ENCODE assay signal across 1 cellular context in the genomic region with DNA sequence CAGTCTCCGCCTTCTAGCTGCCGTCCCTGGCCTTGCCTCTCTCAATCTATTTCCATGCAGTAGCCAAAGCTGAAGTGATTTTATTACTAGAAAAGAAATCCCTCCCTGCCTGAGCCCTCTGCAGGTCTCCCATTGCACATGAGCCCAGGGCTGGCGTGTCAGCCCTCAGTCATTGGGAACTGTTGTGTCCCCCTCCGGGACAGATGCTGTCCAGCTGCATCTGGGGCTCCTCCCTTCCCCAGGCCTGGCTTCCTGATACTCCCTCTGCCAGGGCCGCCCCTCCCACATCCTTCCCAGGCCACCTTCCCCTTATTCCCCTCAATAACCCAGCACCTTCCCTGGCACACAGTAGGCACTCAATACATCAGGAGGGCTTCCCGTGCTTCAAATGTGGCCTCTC.
TF ChIP-seq lines count a peak whose summit lies in the region.

No MANE protein-coding gene starts in this region.

TF ChIP-seq in GM23338, 12 proteins besides CTCF, POLR2A, EP300 and RAD21:
- TF ChIP-seq, protein P1, sequence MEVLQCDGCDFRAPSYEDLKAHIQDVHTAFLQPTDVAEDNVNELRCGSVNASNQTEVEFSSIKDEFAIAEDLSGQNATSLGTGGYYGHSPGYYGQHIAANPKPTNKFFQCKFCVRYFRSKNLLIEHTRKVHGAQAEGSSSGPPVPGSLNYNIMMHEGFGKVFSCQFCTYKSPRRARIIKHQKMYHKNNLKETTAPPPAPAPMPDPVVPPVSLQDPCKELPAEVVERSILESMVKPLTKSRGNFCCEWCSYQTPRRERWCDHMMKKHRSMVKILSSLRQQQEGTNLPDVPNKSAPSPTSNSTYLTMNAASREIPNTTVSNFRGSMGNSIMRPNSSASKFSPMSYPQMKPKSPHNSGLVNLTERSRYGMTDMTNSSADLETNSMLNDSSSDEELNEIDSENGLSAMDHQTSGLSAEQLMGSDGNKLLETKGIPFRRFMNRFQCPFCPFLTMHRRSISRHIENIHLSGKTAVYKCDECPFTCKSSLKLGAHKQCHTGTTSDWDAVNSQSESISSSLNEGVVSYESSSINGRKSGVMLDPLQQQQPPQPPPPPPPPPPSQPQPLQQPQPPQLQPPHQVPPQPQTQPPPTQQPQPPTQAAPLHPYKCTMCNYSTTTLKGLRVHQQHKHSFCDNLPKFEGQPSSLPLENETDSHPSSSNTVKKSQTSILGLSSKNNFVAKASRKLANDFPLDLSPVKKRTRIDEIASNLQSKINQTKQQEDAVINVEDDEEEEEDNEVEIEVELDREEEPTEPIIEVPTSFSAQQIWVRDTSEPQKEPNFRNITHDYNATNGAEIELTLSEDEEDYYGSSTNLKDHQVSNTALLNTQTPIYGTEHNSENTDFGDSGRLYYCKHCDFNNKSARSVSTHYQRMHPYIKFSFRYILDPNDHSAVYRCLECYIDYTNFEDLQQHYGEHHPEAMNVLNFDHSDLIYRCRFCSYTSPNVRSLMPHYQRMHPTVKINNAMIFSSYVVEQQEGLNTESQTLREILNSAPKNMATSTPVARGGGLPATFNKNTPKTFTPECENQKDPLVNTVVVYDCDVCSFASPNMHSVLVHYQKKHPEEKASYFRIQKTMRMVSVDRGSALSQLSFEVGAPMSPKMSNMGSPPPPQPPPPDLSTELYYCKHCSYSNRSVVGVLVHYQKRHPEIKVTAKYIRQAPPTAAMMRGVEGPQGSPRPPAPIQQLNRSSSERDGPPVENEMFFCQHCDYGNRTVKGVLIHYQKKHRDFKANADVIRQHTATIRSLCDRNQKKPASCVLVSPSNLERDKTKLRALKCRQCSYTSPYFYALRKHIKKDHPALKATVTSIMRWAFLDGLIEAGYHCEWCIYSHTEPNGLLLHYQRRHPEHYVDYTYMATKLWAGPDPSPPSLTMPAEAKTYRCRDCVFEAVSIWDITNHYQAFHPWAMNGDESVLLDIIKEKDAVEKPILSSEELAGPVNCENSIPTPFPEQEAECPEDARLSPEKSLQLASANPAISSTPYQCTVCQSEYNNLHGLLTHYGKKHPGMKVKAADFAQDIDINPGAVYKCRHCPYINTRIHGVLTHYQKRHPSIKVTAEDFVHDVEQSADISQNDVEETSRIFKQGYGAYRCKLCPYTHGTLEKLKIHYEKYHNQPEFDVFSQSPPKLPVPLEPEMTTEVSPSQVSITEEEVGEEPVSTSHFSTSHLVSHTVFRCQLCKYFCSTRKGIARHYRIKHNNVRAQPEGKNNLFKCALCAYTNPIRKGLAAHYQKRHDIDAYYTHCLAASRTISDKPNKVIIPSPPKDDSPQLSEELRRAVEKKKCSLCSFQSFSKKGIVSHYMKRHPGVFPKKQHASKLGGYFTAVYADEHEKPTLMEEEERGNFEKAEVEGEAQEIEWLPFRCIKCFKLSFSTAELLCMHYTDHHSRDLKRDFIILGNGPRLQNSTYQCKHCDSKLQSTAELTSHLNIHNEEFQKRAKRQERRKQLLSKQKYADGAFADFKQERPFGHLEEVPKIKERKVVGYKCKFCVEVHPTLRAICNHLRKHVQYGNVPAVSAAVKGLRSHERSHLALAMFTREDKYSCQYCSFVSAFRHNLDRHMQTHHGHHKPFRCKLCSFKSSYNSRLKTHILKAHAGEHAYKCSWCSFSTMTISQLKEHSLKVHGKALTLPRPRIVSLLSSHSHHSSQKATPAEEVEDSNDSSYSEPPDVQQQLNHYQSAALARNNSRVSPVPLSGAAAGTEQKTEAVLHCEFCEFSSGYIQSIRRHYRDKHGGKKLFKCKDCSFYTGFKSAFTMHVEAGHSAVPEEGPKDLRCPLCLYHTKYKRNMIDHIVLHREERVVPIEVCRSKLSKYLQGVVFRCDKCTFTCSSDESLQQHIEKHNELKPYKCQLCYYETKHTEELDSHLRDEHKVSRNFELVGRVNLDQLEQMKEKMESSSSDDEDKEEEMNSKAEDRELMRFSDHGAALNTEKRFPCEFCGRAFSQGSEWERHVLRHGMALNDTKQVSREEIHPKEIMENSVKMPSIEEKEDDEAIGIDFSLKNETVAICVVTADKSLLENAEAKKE (CRISPR knock-in tag; IDR thresholded peaks at IDR 0.05), result no peak
- TF ChIP-seq POLR2AphosphoS5 (IDR thresholded peaks at IDR 0.05; ENCODE audit: low read depth) (no peak), EZH2phosphoT487 (IDR thresholded peaks at IDR 0.05; ENCODE audit: unreplicated experiment) (no peak), STAT1 (IDR thresholded peaks at IDR 0.05; ENCODE audit: unreplicated experiment) (no peak), ZNF114 (CRISPR knock-in tag; IDR thresholded peaks at IDR 0.05) (no peak), EZH2 (IDR thresholded peaks at IDR 0.05; ENCODE audit: low read depth, unreplicated experiment) (no peak)
- TF ChIP-seq, protein P2, sequence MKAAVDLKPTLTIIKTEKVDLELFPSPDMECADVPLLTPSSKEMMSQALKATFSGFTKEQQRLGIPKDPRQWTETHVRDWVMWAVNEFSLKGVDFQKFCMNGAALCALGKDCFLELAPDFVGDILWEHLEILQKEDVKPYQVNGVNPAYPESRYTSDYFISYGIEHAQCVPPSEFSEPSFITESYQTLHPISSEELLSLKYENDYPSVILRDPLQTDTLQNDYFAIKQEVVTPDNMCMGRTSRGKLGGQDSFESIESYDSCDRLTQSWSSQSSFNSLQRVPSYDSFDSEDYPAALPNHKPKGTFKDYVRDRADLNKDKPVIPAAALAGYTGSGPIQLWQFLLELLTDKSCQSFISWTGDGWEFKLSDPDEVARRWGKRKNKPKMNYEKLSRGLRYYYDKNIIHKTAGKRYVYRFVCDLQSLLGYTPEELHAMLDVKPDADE (IDR thresholded peaks at IDR 0.05), result no peak
- TF ChIP-seq, protein P3, sequence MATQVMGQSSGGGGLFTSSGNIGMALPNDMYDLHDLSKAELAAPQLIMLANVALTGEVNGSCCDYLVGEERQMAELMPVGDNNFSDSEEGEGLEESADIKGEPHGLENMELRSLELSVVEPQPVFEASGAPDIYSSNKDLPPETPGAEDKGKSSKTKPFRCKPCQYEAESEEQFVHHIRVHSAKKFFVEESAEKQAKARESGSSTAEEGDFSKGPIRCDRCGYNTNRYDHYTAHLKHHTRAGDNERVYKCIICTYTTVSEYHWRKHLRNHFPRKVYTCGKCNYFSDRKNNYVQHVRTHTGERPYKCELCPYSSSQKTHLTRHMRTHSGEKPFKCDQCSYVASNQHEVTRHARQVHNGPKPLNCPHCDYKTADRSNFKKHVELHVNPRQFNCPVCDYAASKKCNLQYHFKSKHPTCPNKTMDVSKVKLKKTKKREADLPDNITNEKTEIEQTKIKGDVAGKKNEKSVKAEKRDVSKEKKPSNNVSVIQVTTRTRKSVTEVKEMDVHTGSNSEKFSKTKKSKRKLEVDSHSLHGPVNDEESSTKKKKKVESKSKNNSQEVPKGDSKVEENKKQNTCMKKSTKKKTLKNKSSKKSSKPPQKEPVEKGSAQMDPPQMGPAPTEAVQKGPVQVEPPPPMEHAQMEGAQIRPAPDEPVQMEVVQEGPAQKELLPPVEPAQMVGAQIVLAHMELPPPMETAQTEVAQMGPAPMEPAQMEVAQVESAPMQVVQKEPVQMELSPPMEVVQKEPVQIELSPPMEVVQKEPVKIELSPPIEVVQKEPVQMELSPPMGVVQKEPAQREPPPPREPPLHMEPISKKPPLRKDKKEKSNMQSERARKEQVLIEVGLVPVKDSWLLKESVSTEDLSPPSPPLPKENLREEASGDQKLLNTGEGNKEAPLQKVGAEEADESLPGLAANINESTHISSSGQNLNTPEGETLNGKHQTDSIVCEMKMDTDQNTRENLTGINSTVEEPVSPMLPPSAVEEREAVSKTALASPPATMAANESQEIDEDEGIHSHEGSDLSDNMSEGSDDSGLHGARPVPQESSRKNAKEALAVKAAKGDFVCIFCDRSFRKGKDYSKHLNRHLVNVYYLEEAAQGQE (IDR thresholded peaks at IDR 0.05; ENCODE audit: unreplicated experiment), result no peak
